Comparison of ENCODE assay signal across 1 cellular context in the genomic region with DNA sequence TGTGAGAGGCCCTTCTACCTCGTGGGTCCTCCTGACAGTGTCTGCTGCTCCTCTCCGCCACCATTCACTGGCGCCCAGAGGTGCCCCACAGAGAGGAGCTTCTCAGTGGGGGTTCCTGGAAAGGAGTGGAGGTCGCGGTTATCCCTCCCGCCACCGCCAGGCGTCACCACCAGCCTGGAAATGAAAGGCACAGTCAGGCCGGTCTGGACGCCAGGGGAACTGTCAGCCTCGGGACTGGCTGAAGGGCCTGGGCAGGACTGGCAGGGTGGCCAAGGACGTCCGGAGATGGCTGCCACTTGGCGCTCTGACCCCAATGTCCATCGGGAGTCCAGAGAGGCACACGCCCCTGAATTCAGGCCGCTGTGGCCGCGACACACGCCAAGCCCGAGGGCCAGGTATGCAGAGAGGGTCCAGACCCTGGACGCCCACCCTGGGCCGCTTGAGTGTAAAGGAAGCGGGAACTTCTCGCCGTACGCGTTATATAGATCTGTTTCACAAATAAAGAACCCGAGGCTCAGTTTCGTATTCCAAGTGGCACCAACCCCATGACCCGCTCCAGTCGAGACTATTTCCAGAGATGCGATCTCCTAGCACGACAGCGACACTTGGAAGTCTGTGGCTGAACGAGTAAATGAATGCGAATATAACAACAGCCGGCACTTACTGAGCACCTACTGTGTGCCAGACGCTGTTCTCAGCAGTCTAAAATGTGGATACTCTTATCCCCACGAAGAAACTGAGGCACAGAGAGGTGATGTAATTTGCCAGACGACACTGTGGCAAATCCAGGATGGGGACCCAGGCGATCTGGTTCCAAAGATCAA.
TF ChIP-seq lines count a peak whose summit lies in the region.

No MANE protein-coding gene starts in this region.

TF ChIP-seq in HepG2, 621 proteins besides CTCF, POLR2A, EP300 and RAD21 (continued from another document):
- TF ChIP-seq, protein P1, sequence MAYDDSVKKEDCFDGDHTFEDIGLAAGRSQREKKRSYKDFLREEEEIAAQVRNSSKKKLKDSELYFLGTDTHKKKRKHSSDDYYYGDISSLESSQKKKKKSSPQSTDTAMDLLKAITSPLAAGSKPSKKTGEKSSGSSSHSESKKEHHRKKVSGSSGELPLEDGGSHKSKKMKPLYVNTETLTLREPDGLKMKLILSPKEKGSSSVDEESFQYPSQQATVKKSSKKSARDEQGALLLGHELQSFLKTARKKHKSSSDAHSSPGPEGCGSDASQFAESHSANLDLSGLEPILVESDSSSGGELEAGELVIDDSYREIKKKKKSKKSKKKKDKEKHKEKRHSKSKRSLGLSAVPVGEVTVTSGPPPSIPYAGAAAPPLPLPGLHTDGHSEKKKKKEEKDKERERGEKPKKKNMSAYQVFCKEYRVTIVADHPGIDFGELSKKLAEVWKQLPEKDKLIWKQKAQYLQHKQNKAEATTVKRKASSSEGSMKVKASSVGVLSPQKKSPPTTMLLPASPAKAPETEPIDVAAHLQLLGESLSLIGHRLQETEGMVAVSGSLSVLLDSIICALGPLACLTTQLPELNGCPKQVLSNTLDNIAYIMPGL (CRISPR knock-in tag; IDR thresholded peaks at IDR 0.05; ENCODE audit: borderline replicate concordance in 1 of 2, low read depth in 1 of 2) = peak; percentile 91 to 97
- 0 out of 2 replicates have a peak, but pooled peaks have one; percentile 26 for TF ChIP-seq ZNF235 (CRISPR knock-in tag; IDR thresholded peaks at IDR 0.05; ENCODE audit: borderline replicate concordance)
- TF ChIP-seq ZNF782 (CRISPR knock-in tag; IDR thresholded peaks at IDR 0.05; ENCODE audit: borderline replicate concordance) = peak; percentile 83; the same call in 1 of the 2 replicates
- peak; percentile 77 for TF ChIP-seq SAP130 (CRISPR knock-in tag; IDR thresholded peaks at IDR 0.05; ENCODE audit: low read depth)
- TF ChIP-seq ZFP82 (CRISPR knock-in tag; IDR thresholded peaks at IDR 0.05; ENCODE audit: borderline replicate concordance) = no peak
- TF ChIP-seq MED1 (CRISPR knock-in tag; IDR thresholded peaks at IDR 0.05) = 0 out of 2 replicates have a peak, but pooled peaks have one; percentile 14
- TF ChIP-seq GATAD2A (CRISPR knock-in tag; IDR thresholded peaks at IDR 0.05) = peak; percentile 78
- TF ChIP-seq ZNF546 (CRISPR knock-in tag; conservative IDR thresholded peaks at IDR 0.05) = 0 out of 2 replicates have a peak, but pooled peaks have one; percentile 56
- TF ChIP-seq ZNF619 (CRISPR knock-in tag; IDR thresholded peaks at IDR 0.05) = peak; percentile 53; the same call in 1 of the 2 replicates
- TF ChIP-seq, protein P2, sequence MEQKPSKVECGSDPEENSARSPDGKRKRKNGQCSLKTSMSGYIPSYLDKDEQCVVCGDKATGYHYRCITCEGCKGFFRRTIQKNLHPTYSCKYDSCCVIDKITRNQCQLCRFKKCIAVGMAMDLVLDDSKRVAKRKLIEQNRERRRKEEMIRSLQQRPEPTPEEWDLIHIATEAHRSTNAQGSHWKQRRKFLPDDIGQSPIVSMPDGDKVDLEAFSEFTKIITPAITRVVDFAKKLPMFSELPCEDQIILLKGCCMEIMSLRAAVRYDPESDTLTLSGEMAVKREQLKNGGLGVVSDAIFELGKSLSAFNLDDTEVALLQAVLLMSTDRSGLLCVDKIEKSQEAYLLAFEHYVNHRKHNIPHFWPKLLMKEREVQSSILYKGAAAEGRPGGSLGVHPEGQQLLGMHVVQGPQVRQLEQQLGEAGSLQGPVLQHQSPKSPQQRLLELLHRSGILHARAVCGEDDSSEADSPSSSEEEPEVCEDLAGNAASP (CRISPR knock-in tag; IDR thresholded peaks at IDR 0.05; ENCODE audit: borderline replicate concordance) = peak; percentile 60; the same call in 1 of the 2 replicates
- peak; percentile 77; the same call in 1 of the 2 replicates for TF ChIP-seq NCOR1 (IDR thresholded peaks at IDR 0.05; ENCODE audit: borderline replicate concordance, low read length)
- TF ChIP-seq, protein P3, sequence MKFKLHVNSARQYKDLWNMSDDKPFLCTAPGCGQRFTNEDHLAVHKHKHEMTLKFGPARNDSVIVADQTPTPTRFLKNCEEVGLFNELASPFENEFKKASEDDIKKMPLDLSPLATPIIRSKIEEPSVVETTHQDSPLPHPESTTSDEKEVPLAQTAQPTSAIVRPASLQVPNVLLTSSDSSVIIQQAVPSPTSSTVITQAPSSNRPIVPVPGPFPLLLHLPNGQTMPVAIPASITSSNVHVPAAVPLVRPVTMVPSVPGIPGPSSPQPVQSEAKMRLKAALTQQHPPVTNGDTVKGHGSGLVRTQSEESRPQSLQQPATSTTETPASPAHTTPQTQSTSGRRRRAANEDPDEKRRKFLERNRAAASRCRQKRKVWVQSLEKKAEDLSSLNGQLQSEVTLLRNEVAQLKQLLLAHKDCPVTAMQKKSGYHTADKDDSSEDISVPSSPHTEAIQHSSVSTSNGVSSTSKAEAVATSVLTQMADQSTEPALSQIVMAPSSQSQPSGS (CRISPR knock-in tag; IDR thresholded peaks at IDR 0.05) = peak; percentile 79
- peak; percentile 91 for TF ChIP-seq KDM2A (CRISPR knock-in tag; IDR thresholded peaks at IDR 0.05; ENCODE audit: borderline replicate concordance, low read depth)
- 0 out of 2 replicates have a peak, but pooled peaks have one; percentile 32 for TF ChIP-seq NFIB (CRISPR knock-in tag; IDR thresholded peaks at IDR 0.05; ENCODE audit: borderline replicate concordance)
